ENCODE assay signal across 8 cellular contexts in genomic region chr7:21939136-21939857, GRCh38. TPM values are rescaled to one million over a fixed set of nuclear protein-coding genes. Genes with fewer than 3 reads are reported as not detected.
DNase-seq lines count a peak whose midpoint lies in the region; ATAC-seq, FAIRE-seq and TF ChIP-seq lines count a peak whose summit lies in the region.

No MANE protein-coding gene starts in this region.

- intact Hi-C loops in MCF 10A (cut with micrococcal nuclease): no loop called here
- intact Hi-C loops in breast epithelium (cut with DNase I; ENCODE audit: low total_unique reads): no loop called here
- intact Hi-C loops in Panc1 (cut with micrococcal nuclease; ENCODE audit: unreplicated experiment): no loop called here
- intact Hi-C loops in heart left ventricle (cut with DNase I): no loop called here

- no peak overlapping the region for H3K4me3 Mint-ChIP-seq in MCF 10A (ENCODE audit: unreplicated experiment)

- WGBS in heart left ventricle, 4 donors: 14 to 28% (median 19%) methylated on average over 4 of the region's 4 CpGs

- peak; percentile 67 for DNase-seq in MCF 10A (ENCODE audit: unreplicated experiment)
- DNase-seq in breast epithelium (ENCODE audit: low spot score in 2 of 2): no peak
- DNase-seq in Panc1 (ENCODE audit: low read depth, low spot score): peak; percentile 30
- no peak for DNase-seq in heart left ventricle
- no peak for DNase-seq in D721Med (ENCODE audit: insufficient read length, low spot score)
- no peak for DNase-seq in erythroblast (lab: John Stamatoyannopoulos, UW)
- no peak for DNase-seq in globus pallidus (ENCODE audit: low spot score)

- CTCF ChIA-PET in MCF 10A (lab: Yijun Ruan, JAX): interaction anchor here (0.7 to 1.1 kb wide), 2 partner anchors 62 to 144 kb away, joined by 3 read pairs; no protein-coding TSS in a partner anchor
- CTCF ChIA-PET in Panc1 (lab: Charles Lee): interaction anchor here (0.6 kb wide), 1 partner anchor 12 kb away, joined by 7 read pairs; no protein-coding TSS in a partner anchor

- no peak for TF ChIP-seq POLR2A in breast epithelium (IDR thresholded peaks at IDR 0.05)
- TF ChIP-seq POLR2A in heart left ventricle (IDR thresholded peaks at IDR 0.05): no peak
- no peak for TF ChIP-seq POLR2A in erythroblast (IDR thresholded peaks at IDR 0.05; ENCODE audit: low read length)

- no peaks in the 10 kb centered on the region for H3K27me3 Mint-ChIP-seq in MCF 10A (ENCODE audit: insufficient read depth, unreplicated experiment)

- H3K4me1 Mint-ChIP-seq in MCF 10A (ENCODE audit: insufficient read depth, unreplicated experiment): peaks cover 49% of the 10 kb centered on the region

- in situ Hi-C loops in Panc1 (cut with HindIII; ENCODE audit: low pct_unique_long_range_greater_than_20kb, low sequenced_read_pairs): no loop called here

- H3K27me3 ChIP-seq in breast epithelium (no peaks in the 10 kb centered on the region), Panc1 (ENCODE audit: control insufficient read depth, insufficient read depth, low read length) (no peaks in the 10 kb centered on the region), heart left ventricle (no peaks in the 10 kb centered on the region)

- H3K27ac Mint-ChIP-seq in MCF 10A (ENCODE audit: low read depth, unreplicated experiment): no peak overlapping the region

- no peaks in the 10 kb centered on the region for H3K36me3 ChIP-seq in breast epithelium
- no peaks in the 10 kb centered on the region for H3K36me3 ChIP-seq in Panc1 (ENCODE audit: control insufficient read depth, insufficient read depth, low read length)
- no peaks in the 10 kb centered on the region for H3K36me3 ChIP-seq in heart left ventricle

- H3K9me3 ChIP-seq in breast epithelium (peaks cover 0 to 5% of the 10 kb centered on the region in 2 donors), Panc1 (ENCODE audit: control insufficient read depth, insufficient read depth, low read depth, low read length) (no peaks in the 10 kb centered on the region), heart left ventricle (peaks cover 0 to 10% (median 0%) of the 10 kb centered on the region in 12 donors)

- peaks cover 22% of the 10 kb centered on the region for H3K9me3 Mint-ChIP-seq in MCF 10A (ENCODE audit: unreplicated experiment)

- H3K4me1 ChIP-seq in breast epithelium (no peaks in the 10 kb centered on the region), Panc1 (ENCODE audit: control insufficient read depth, insufficient read depth, low read length) (peaks cover 23% of the 10 kb centered on the region), heart left ventricle (peaks cover 0 to 49% (median 15%) of the 10 kb centered on the region in 12 donors)

- BruUV-seq in MCF 10A (replicated peaks; lab: Mats Ljungman, UMichigan) (no TSS peak), Panc1 (replicated peaks; lab: Mats Ljungman, UMichigan) (no TSS peak)

- no peak for TF ChIP-seq CTCF in MCF 10A (IDR thresholded peaks at IDR 0.05; ENCODE audit: unreplicated experiment)
- no peak for TF ChIP-seq CTCF in breast epithelium (IDR thresholded peaks at IDR 0.05)
- TF ChIP-seq CTCF in Panc1 (IDR thresholded peaks at IDR 0.05): no peak
- no peak for TF ChIP-seq CTCF in heart left ventricle (IDR thresholded peaks at IDR 0.05)
- no peak for TF ChIP-seq CTCF in D721Med (IDR thresholded peaks at IDR 0.05; ENCODE audit: insufficient read depth, missing control alignments)

- ATAC-seq in HG03025 (IDR thresholded peaks at IDR 0.05; ENCODE audit: low FRiP score, unreplicated experiment): peak; percentile 74
- no peak for ATAC-seq in Panc1
- ATAC-seq in heart left ventricle: peak in 3 of 4 donors; percentile 14 to 47 (median 28)

- H3K27ac ChIP-seq in breast epithelium (no peak overlapping the region), Panc1 (ENCODE audit: low read length) (no peak overlapping the region), heart left ventricle (peak overlapping the region in 11 of 12 donors; percentile 15 to 58 (median 37))

- H3K4me3 ChIP-seq in breast epithelium (no peak overlapping the region), Panc1 (ENCODE audit: low read depth in 2 of 2, low read length in 2 of 2) (no peak overlapping the region), heart left ventricle (no peak overlapping the region)

- POLR2A ChIA-PET in MCF 10A (lab: Yijun Ruan, JAX) (interaction anchor here (0.6 to 1.4 kb wide), 3 partner anchors 9 to 25 kb away, joined by 3 to 5 read pairs (median 4); no protein-coding TSS in a partner anchor), Panc1 (lab: Charles Lee) (interaction anchor here (0.5 to 0.6 kb wide), 3 partner anchors 30 to 1164 kb away, joined by 4 to 5 read pairs (median 4); no protein-coding TSS in a partner anchor)

- FAIRE-seq in D721Med (lab: Jason Lieb, UNC): no peak

- H3K36me3 Mint-ChIP-seq in MCF 10A (ENCODE audit: insufficient read depth, unreplicated experiment): peaks cover 12% of the 10 kb centered on the region

RNA-seq across cellular contexts. Expression of gene CDCA7L, which starts 6.4 kb away (rescaled TPM):
- total RNA-seq in MCF 10A (2022) (21.7 and 43.6 TPM in 2 replicates), breast epithelium (10 to 100 TPM; 11.2 to 42.1 (median 20.3) TPM), Panc1 (2021; ENCODE audit: unreplicated experiment) (46.1 TPM), heart left ventricle (10 to 100 TPM; 20.2 to 53.4 (median 45.5) TPM)
- polyA plus RNA-seq in Panc1 (2012; ENCODE audit: insufficient read length): 25.7 TPM
- 10 to 100 TPM; 15.6 to 18.1 TPM for polyA plus RNA-seq in heart left ventricle

Comparison
In these comparisons a context has a peak if more than half of its experiments do, and no peak if none do; other contexts are left out.
1. DNase-seq: peak in MCF 10A (single experiment) and Panc1 (single experiment); none in breast epithelium (0 of 2), heart left ventricle (0 of 5), D721Med (single experiment), erythroblast (0 of 2) and globus pallidus (single experiment).
2. H3K27ac ChIP-seq: peak in heart left ventricle (11 of 12); none in breast epithelium (0 of 2) and Panc1 (single experiment).